Comparison of ENCODE assay signal across 8 cellular contexts in genomic region chr4:186700746-186701145, GRCh38. TPM values are rescaled to one million over a fixed set of nuclear protein-coding genes. Genes with fewer than 3 reads are reported as not detected.
A peak's percentile ranks its signal among the peaks of the same experiment; 100 is the strongest.
DNase-seq lines count a peak whose midpoint lies in the region; ATAC-seq and TF ChIP-seq lines count a peak whose summit lies in the region.

No MANE protein-coding gene starts in this region.

- ATAC-seq in Panc1: peak; percentile 52
- peak; percentile 54 for ATAC-seq in thoracic aorta (ENCODE audit: insufficient number of reproducible peaks, low FRiP score, low read depth)
- no peak for ATAC-seq in GM19397 (IDR thresholded peaks at IDR 0.05; ENCODE audit: unreplicated experiment)
- ATAC-seq in GM21786 (IDR thresholded peaks at IDR 0.05; ENCODE audit: unreplicated experiment): no peak

- POLR2A ChIA-PET in Panc1 (lab: Charles Lee): no interaction called here

- peak overlapping the region; percentile 98 for H3K27ac ChIP-seq in Panc1 (ENCODE audit: low read length)
- peak overlapping the region; percentile 71 for H3K27ac ChIP-seq in epithelial cell of prostate
- peak overlapping the region; percentile 80 to 90 for H3K27ac ChIP-seq in thoracic aorta

- intact Hi-C loops in Panc1 (cut with micrococcal nuclease; ENCODE audit: unreplicated experiment): no loop called here

- no peak for DNase-seq in Panc1 (ENCODE audit: low read depth, low spot score)
- no peak for DNase-seq in epithelial cell of prostate (ENCODE audit: low read depth, low spot score)
- DNase-seq in midbrain (lab: John Stamatoyannopoulos, UW): peak; percentile 35
- DNase-seq in thoracic aorta (ENCODE audit: low spot score): peak; percentile 57
- no peak for DNase-seq in SIG-M5 (lab: John Stamatoyannopoulos, UW)
- DNase-seq in HUDEP-2 (lab: John Stamatoyannopoulos, UW; ENCODE audit: unreplicated experiment in 76 of 76): no peak

- no peaks in the 10 kb centered on the region; the same call in 1 of the 2 replicates for H3K36me3 ChIP-seq in Panc1 (ENCODE audit: control insufficient read depth, insufficient read depth, low read length)
- no peaks in the 10 kb centered on the region for H3K36me3 ChIP-seq in thoracic aorta

- H3K27me3 ChIP-seq in Panc1 (ENCODE audit: control insufficient read depth, insufficient read depth, low read length) (no peaks in the 10 kb centered on the region), thoracic aorta (replicated peaks; ENCODE audit: insufficient read depth) (no peaks in the 10 kb centered on the region)

- peak overlapping the region in 1 of 2 experiments; percentile 25; a peak in 2 of 4 replicates for H3K4me3 ChIP-seq in Panc1 (ENCODE audit: low read depth in 2 of 2, low read length in 2 of 2)
- peak overlapping the region; percentile 56 for H3K4me3 ChIP-seq in thoracic aorta

- H3K9me3 ChIP-seq in Panc1 (ENCODE audit: control insufficient read depth, insufficient read depth, low read depth, low read length) (no peaks in the 10 kb centered on the region), thoracic aorta (no peaks in the 10 kb centered on the region)

- no peak for TF ChIP-seq CTCF in Panc1 (IDR thresholded peaks at IDR 0.05)
- TF ChIP-seq CTCF in thoracic aorta (IDR thresholded peaks at IDR 0.05): no peak

- CTCF ChIA-PET in Panc1 (lab: Charles Lee): interaction anchor here (0.6 kb wide), 1 partner anchor 369 kb away, joined by 3 read pairs; no protein-coding TSS in a partner anchor

- H3K4me1 ChIP-seq in Panc1 (ENCODE audit: control insufficient read depth, insufficient read depth, low read length) (peaks cover 91% of the 10 kb centered on the region), thoracic aorta (ENCODE audit: control insufficient read depth in 1 of 2, low read depth in 2 of 2) (peaks cover 38 to 77% of the 10 kb centered on the region in 2 donors)

- in situ Hi-C loops in Panc1 (cut with HindIII; ENCODE audit: low pct_unique_long_range_greater_than_20kb, low sequenced_read_pairs): no loop called here

- no TSS peak for BruUV-seq in Panc1 (replicated peaks; lab: Mats Ljungman, UMichigan)

RNA-seq across cellular contexts. Expression of gene FAT1, which starts 22.9 kb away (rescaled TPM):
- total RNA-seq in Panc1 (2021; ENCODE audit: unreplicated experiment) (288 TPM), thoracic aorta (100 to 1,000 TPM; 106 to 117 TPM)
- polyA plus RNA-seq in Panc1 (2012; ENCODE audit: insufficient read length): 203 TPM

Comparison
In these comparisons a context has a peak if more than half of its experiments do, and no peak if none do; other contexts are left out.
1. ATAC-seq: peak in Panc1 (single experiment) and thoracic aorta (single experiment); none in GM19397 (single experiment) and GM21786 (single experiment).
2. DNase-seq: peak in midbrain (single experiment) and thoracic aorta (single experiment); none in Panc1 (single experiment), epithelial cell of prostate (single experiment), SIG-M5 (single experiment) and HUDEP-2 (0 of 76).
3. Peak in every context shown above with its lines, with median percentiles within 50 percentile points of each other: H3K27ac ChIP-seq.